Comparison of ENCODE assay signal across 9 cellular contexts in genomic region chr2:10449838-10450691, GRCh38. TPM values are rescaled to one million over a fixed set of nuclear protein-coding genes. Genes with fewer than 3 reads are reported as not detected.
DNase-seq lines count a peak whose midpoint lies in the region; ATAC-seq and TF ChIP-seq lines count a peak whose summit lies in the region.
"Had no signal": no experiment of that assay in that cellular context is flagged by ENCODE, and none has a peak within 500 bp of the region (broad histone marks: within the 10 kb centered on the region; RNA-seq: fewer than 3 reads in every experiment).

No MANE protein-coding gene starts in this region.

- TF ChIP-seq CTCF in H9 (conservative IDR thresholded peaks at IDR 0.05): no peak
- no peak for TF ChIP-seq CTCF in epithelial cell of esophagus (IDR thresholded peaks at IDR 0.05; ENCODE audit: insufficient read depth, low read depth, low read length, missing control alignments)
- no peak for TF ChIP-seq CTCF in progenitor cell of endocrine pancreas (IDR thresholded peaks at IDR 0.05; ENCODE audit: unreplicated experiment)
- TF ChIP-seq CTCF in heart left ventricle (IDR thresholded peaks at IDR 0.05): no peak

- no peak for TF ChIP-seq POLR2A in heart left ventricle (IDR thresholded peaks at IDR 0.05)

- H2BK5ac ChIP-seq in H9 (ENCODE audit: insufficient read length, low read length): no peak overlapping the region

- no peak overlapping the region for H4K91ac ChIP-seq in H9 (ENCODE audit: insufficient read length, low read depth, low read length)

- H3K23ac ChIP-seq in H9 (ENCODE audit: insufficient read length, low read depth, low read length): no peak overlapping the region

- H3K14ac ChIP-seq in H9 (ENCODE audit: insufficient read depth, low read length): no peak overlapping the region; the same call in 1 of the 2 replicates

- no peaks in the 10 kb centered on the region for H4K20me1 ChIP-seq in H9 (ENCODE audit: control insufficient read depth, insufficient read depth, insufficient read length)

- H3K56ac ChIP-seq in H9 (ENCODE audit: insufficient read length, low read depth, low read length): no peak overlapping the region

- H3K27me3 ChIP-seq in H9 (ENCODE audit: insufficient read depth, low read length) (peaks cover 3% of the 10 kb centered on the region; the same call in 1 of the 2 replicates), heart left ventricle (no peaks in the 10 kb centered on the region)

- H2AK5ac ChIP-seq in H9 (ENCODE audit: insufficient read length, low read length): no peak overlapping the region

- H3K4me1 ChIP-seq in H9 (ENCODE audit: insufficient read depth, low read length): no peaks in the 10 kb centered on the region; the same call in 1 of the 2 replicates
- peaks cover 0 to 56% (median 29%) of the 10 kb centered on the region in 12 donors for H3K4me1 ChIP-seq in heart left ventricle

- H3K9me3 ChIP-seq in H9 (ENCODE audit: control insufficient read depth, low read depth, low read length) (no peaks in the 10 kb centered on the region), heart left ventricle (no peaks in the 10 kb centered on the region)

- H3K27ac Mint-ChIP-seq in H9: no peak overlapping the region
- H3K27ac Mint-ChIP-seq in progenitor cell of endocrine pancreas: peak overlapping the region; percentile 49

- H2BK20ac ChIP-seq in H9 (ENCODE audit: low read depth, low read length, poor library complexity, severe bottlenecking): no peak overlapping the region

- no peak overlapping the region for H4K5ac ChIP-seq in H9 (ENCODE audit: insufficient read length, low read depth, low read length)

- H2BK12ac ChIP-seq in H9 (ENCODE audit: insufficient read length, low read depth, low read length): no peak overlapping the region

- no peaks in the 10 kb centered on the region for H3K79me1 ChIP-seq in H9 (ENCODE audit: insufficient read depth, low read depth, low read length, poor library complexity, severe bottlenecking)

- H2BK15ac ChIP-seq in H9 (ENCODE audit: low read depth, low read length): no peak overlapping the region

- no peak overlapping the region for H3K9ac ChIP-seq in H9 (ENCODE audit: extremely low read depth, insufficient read length, low read length)

- H3K27ac ChIP-seq in H9 (ENCODE audit: insufficient read length, low read depth, low read length) (no peak overlapping the region), heart left ventricle (no peak overlapping the region)

- no peak overlapping the region for H3K18ac ChIP-seq in H9 (ENCODE audit: insufficient read length, low read depth, low read length)

- no CpG with 5 or more reads among the region's 22 CpGs for WGBS in H9 (ENCODE audit: extremely low coverage, insufficient read length, low lambda C conversion rate)
- 76 to 89% (median 79%) methylated on average over 22 of the region's 22 CpGs for WGBS in heart left ventricle, 4 donors

- H3T11ph ChIP-seq in H9 (ENCODE audit: low read length): no peak overlapping the region

- intact Hi-C loops in heart left ventricle (cut with DNase I): loop anchor here in 6 of 10 donors (5.0 to 10.0 kb wide), 4 partner anchors 195 to 215 kb away; no protein-coding TSS in a partner anchor

- peaks cover 4% of the 10 kb centered on the region; the same call in 1 of the 2 replicates for H3K79me2 ChIP-seq in H9 (ENCODE audit: insufficient read depth, low read length)

- H3K4me1 Mint-ChIP-seq in H9 (peaks cover 18 to 28% of the 10 kb centered on the region in 2 experiments), progenitor cell of endocrine pancreas (ENCODE audit: low read depth) (peaks cover 22% of the 10 kb centered on the region)

- no peak overlapping the region for H3K4me2 ChIP-seq in H9 (ENCODE audit: insufficient read depth, insufficient read length, low read length)

- peaks cover 0 to under 1% (median 0%) of the 10 kb centered on the region in 9 donors for H3K36me3 ChIP-seq in heart left ventricle

- peak overlapping the region; percentile 59 to 80 for H3K4me3 Mint-ChIP-seq in H9
- H3K4me3 Mint-ChIP-seq in progenitor cell of endocrine pancreas (ENCODE audit: low read depth): peak overlapping the region; percentile 14

- ATAC-seq in heart left ventricle: no peak

- no peaks in the 10 kb centered on the region for H3K9me3 Mint-ChIP-seq in H9
- H3K9me3 Mint-ChIP-seq in progenitor cell of endocrine pancreas (ENCODE audit: low read depth): no peaks in the 10 kb centered on the region

- no peak overlapping the region for H3K4me3 ChIP-seq in epithelial cell of esophagus (ENCODE audit: low read length)
- peak overlapping the region in 3 of 12 donors; percentile 59 to 86 (median 79) for H3K4me3 ChIP-seq in heart left ventricle

- H4K8ac ChIP-seq in H9 (replicated peaks; ENCODE audit: insufficient read length, low read depth, low read length): no peak overlapping the region

- H3K36me3 Mint-ChIP-seq in H9 (ENCODE audit: insufficient read depth in 1 of 3, low read depth in 3 of 3): peaks cover 0 to 3% (median 0%) of the 10 kb centered on the region in 3 experiments; a peak in 3 of 7 replicates
- H3K36me3 Mint-ChIP-seq in progenitor cell of endocrine pancreas (ENCODE audit: insufficient read depth): peaks cover under 1% of the 10 kb centered on the region

- no peak overlapping the region for H2AFZ ChIP-seq in H9 (ENCODE audit: low read length)

- peaks cover 8% of the 10 kb centered on the region for H3K23me2 ChIP-seq in H9 (ENCODE audit: insufficient read length, low read depth, low read length, poor library complexity, severe bottlenecking)

- H3K27me3 Mint-ChIP-seq in H9 (ENCODE audit: low read depth) (peaks cover 25% of the 10 kb centered on the region), progenitor cell of endocrine pancreas (peaks cover 17% of the 10 kb centered on the region)

- no peak overlapping the region for H2BK120ac ChIP-seq in H9 (ENCODE audit: low read depth, low read length, poor library complexity, severe bottlenecking)

- H3K4ac ChIP-seq in H9 (ENCODE audit: low read depth, low read length): no peak overlapping the region

- DNase-seq in H9 (no peak), RKO (ENCODE audit: low spot score) (peak; percentile 93), epithelial cell of esophagus (ENCODE audit: low read depth) (peak; percentile 78), progenitor cell of endocrine pancreas (ENCODE audit: low spot score, unreplicated experiment) (no peak), Kasumi-1 (lab: John Stamatoyannopoulos, UW) (no peak), AG08395 (ENCODE audit: low spot score) (no peak), heart left ventricle (no peak)
- DNase-seq: NCI-H1092 treated with DMSO at 0.1 percent for 48 hours, T1000 had no signal

RNA-seq across cellular contexts. Expression of gene ODC1, which starts 1.9 kb away (rescaled TPM):
- total RNA-seq in H9 (2021) (46.5 and 48.3 TPM in 2 replicates), progenitor cell of endocrine pancreas (252 and 273 TPM in 2 replicates), heart left ventricle (10 to 100 TPM; 28.6 to 77.6 (median 48.2) TPM)
- polyA plus RNA-seq in heart left ventricle: 100 to 1,000 TPM in 1 of 2 donors, 1 to 10 TPM in 1; 6.1 to 103 TPM

Comparison
In these comparisons a context has a peak if more than half of its experiments do, and no peak if none do; other contexts are left out.
1. DNase-seq: peak in RKO (single experiment) and epithelial cell of esophagus (single experiment); none in H9 (single experiment), progenitor cell of endocrine pancreas (single experiment), Kasumi-1 (0 of 2), AG08395 (single experiment) and heart left ventricle (0 of 5).